ENCODE assay signal across 8 cellular contexts in the genomic region with DNA sequence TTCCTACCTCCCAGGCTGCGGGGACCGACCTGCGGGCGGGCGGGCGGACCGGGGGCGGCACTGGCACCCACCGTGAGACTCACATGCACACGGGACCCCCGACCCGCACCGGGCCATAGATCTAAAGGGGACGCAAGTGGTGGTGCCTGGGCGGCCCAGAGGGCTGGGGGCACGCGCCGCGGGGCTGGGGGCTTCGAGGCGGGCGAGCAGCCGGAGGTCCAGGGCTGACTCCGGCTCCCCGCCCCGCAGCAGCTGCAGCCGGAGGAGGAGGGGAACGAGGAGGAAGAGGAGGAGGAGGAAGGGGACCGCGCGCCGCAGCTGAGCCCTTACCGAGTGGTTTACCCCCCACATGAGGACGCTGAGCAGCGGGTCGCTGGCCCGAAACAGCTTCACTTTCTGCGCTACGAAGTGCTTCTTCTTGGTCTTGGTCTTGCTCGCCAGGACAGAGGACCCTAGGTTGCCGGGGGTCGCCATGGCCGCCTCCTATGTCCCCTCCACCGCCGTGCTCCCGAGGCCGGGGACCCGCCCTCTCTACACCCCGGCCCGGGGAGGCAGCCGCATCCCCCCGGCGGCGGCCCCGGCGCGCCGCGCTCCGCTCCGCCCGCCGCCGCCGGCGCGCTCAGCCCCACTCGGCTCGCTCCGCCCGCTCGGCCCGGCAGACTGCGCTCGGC. TPM values are rescaled to one million over a fixed set of nuclear protein-coding genes. Genes with fewer than 3 reads are reported as not detected.
DNase-seq lines count a peak whose midpoint lies in the region; ATAC-seq and TF ChIP-seq lines count a peak whose summit lies in the region.

No MANE protein-coding gene starts in this region.

- POLR2A ChIA-PET in CD8-positive, alpha-beta memory T cell (lab: Charles Lee), result interaction anchor here (0.6 to 1.9 kb wide), 17 partner anchors 10 to 141 kb away, joined by 3 to 10 read pairs (median 4); no protein-coding TSS in a partner anchor
- POLR2A ChIA-PET in naive thymus-derived CD8-positive, alpha-beta T cell (lab: Charles Lee), result interaction anchor here (0.6 to 5.9 kb wide), 28 partner anchors 10 to 277 kb away, joined by 3 to 67 read pairs (median 4); no protein-coding TSS in a partner anchor

- TF ChIP-seq CTCF in KMS-11 (conservative IDR thresholded peaks at IDR 0.05; ENCODE audit: low read depth, low read length) (no peak), epithelial cell of esophagus (IDR thresholded peaks at IDR 0.05; ENCODE audit: insufficient read depth, low read depth, low read length, missing control alignments) (no peak), upper lobe of left lung (IDR thresholded peaks at IDR 0.05) (no peak)

- DNase-seq in CD8-positive, alpha-beta memory T cell, result peak in 3 of 5 donors; percentile 12 to 62 (median 22)
- peak; percentile 10 to 21 for DNase-seq in activated CD4-positive, alpha-beta T cell treated with anti-CD3 and anti-CD28 coated beads for 24 hours (ENCODE audit: low read depth in 2 of 2)
- DNase-seq in epithelial cell of esophagus (ENCODE audit: low read depth), result no peak
- peak in 7 of 10 donors; percentile 12 to 69 (median 36) for DNase-seq in naive thymus-derived CD8-positive, alpha-beta T cell
- peak; percentile 51 to 90 for DNase-seq in upper lobe of left lung
- DNase-seq in NCI-H524 (lab: John Stamatoyannopoulos, UW), result no peak

- H3K9ac ChIP-seq in KMS-11, result peak overlapping the region; percentile 71

- H3K79me2 ChIP-seq in KMS-11 (ENCODE audit: insufficient read depth, low read depth), result peaks cover 51% of the 10 kb centered on the region

- 0 to 2% methylated on average over 11 to 21 of the region's 75 CpGs for WGBS in upper lobe of left lung, 2 donors

- no peak for TF ChIP-seq EP300 in upper lobe of left lung (IDR thresholded peaks at IDR 0.05)

- H3K36me3 Mint-ChIP-seq in CD8-positive, alpha-beta memory T cell, result peaks cover 0 to 21% (median 2%) of the 10 kb centered on the region in 3 donors
- H3K36me3 Mint-ChIP-seq in naive thymus-derived CD8-positive, alpha-beta T cell, result peaks cover 0 to 4% (median 0%) of the 10 kb centered on the region in 3 donors

- H3K4me1 ChIP-seq in CD8-positive, alpha-beta memory T cell (ENCODE audit: insufficient read depth, low read length), result peaks cover 27% of the 10 kb centered on the region
- H3K4me1 ChIP-seq in KMS-11 (ENCODE audit: low read depth, poor library complexity, severe bottlenecking) (peaks cover 39% of the 10 kb centered on the region), upper lobe of left lung (peaks cover 13 to 38% (median 30%) of the 10 kb centered on the region in 4 donors)

- peak overlapping the region; percentile 87 to 98 (median 95) for H3K4me3 Mint-ChIP-seq in CD8-positive, alpha-beta memory T cell
- peak overlapping the region; percentile 73 to 96 (median 84) for H3K4me3 Mint-ChIP-seq in naive thymus-derived CD8-positive, alpha-beta T cell

- peak overlapping the region; percentile 69 to 88 (median 79) for H3K27ac Mint-ChIP-seq in CD8-positive, alpha-beta memory T cell
- peak overlapping the region; percentile 69 to 96 (median 88) for H3K27ac Mint-ChIP-seq in naive thymus-derived CD8-positive, alpha-beta T cell

- peaks cover 33% of the 10 kb centered on the region for H4K20me1 ChIP-seq in KMS-11 (ENCODE audit: insufficient read depth)

- H3K27me3 Mint-ChIP-seq in CD8-positive, alpha-beta memory T cell, result peaks cover 0 to 4% of the 10 kb centered on the region in 2 donors
- H3K27me3 Mint-ChIP-seq in naive thymus-derived CD8-positive, alpha-beta T cell, result no peaks in the 10 kb centered on the region

- H3K4me1 Mint-ChIP-seq in CD8-positive, alpha-beta memory T cell, result peaks cover 37 to 41% (median 40%) of the 10 kb centered on the region in 3 donors
- H3K4me1 Mint-ChIP-seq in naive thymus-derived CD8-positive, alpha-beta T cell, result peaks cover 24 to 50% (median 37%) of the 10 kb centered on the region in 4 donors

- peak overlapping the region; percentile 6 for H3K4me2 ChIP-seq in KMS-11

- peak overlapping the region; percentile 67 for H2AFZ ChIP-seq in KMS-11 (ENCODE audit: low read depth)

- no peak for TF ChIP-seq POLR2A in upper lobe of left lung (IDR thresholded peaks at IDR 0.05)

- no peaks in the 10 kb centered on the region for H3K9me3 ChIP-seq in CD8-positive, alpha-beta memory T cell (ENCODE audit: low read length)
- H3K9me3 ChIP-seq in upper lobe of left lung, result no peaks in the 10 kb centered on the region

- H3K27me3 ChIP-seq in CD8-positive, alpha-beta memory T cell (ENCODE audit: insufficient read depth, low read length, poor library complexity, severe bottlenecking), result no peaks in the 10 kb centered on the region
- H3K27me3 ChIP-seq in KMS-11 (ENCODE audit: insufficient read depth, low read depth) (no peaks in the 10 kb centered on the region), upper lobe of left lung (no peaks in the 10 kb centered on the region)

- peak overlapping the region; percentile 88 for H3K27ac ChIP-seq in CD8-positive, alpha-beta memory T cell (ENCODE audit: low read depth, low read length)
- H3K27ac ChIP-seq in KMS-11 (peak overlapping the region; percentile 56), upper lobe of left lung (peak overlapping the region; percentile 90 to 96 (median 91))

- H3K4me3 ChIP-seq in CD8-positive, alpha-beta memory T cell (ENCODE audit: low read length), result peak overlapping the region; percentile 91
- H3K4me3 ChIP-seq in KMS-11 (IDR thresholded peaks at IDR 0.05; ENCODE audit: insufficient read depth, low read depth, low read length) (no peak overlapping the region), epithelial cell of esophagus (ENCODE audit: low read length) (peak overlapping the region; percentile 84), upper lobe of left lung (peak overlapping the region; percentile 67 to 98 (median 94))

- H3K36me3 ChIP-seq in CD8-positive, alpha-beta memory T cell (ENCODE audit: insufficient read depth, low read length), result no peaks in the 10 kb centered on the region
- H3K36me3 ChIP-seq in KMS-11 (ENCODE audit: insufficient read depth) (no peaks in the 10 kb centered on the region), upper lobe of left lung (no peaks in the 10 kb centered on the region)

- ATAC-seq in GM21619 (IDR thresholded peaks at IDR 0.05; ENCODE audit: unreplicated experiment) (peak; percentile 25), upper lobe of left lung (ENCODE audit: low FRiP score in 2 of 2) (peak in 1 of 2 donors; percentile 44)
- peak; percentile 29 to 48 for ATAC-seq in naive thymus-derived CD8-positive, alpha-beta T cell

- H3K9me3 Mint-ChIP-seq in CD8-positive, alpha-beta memory T cell, result no peaks in the 10 kb centered on the region
- H3K9me3 Mint-ChIP-seq in naive thymus-derived CD8-positive, alpha-beta T cell, result no peaks in the 10 kb centered on the region

- CTCF ChIA-PET in CD8-positive, alpha-beta memory T cell (lab: Charles Lee), result interaction anchor here (1.1 to 2.4 kb wide), 9 partner anchors 13 to 140 kb away, joined by 3 to 9 read pairs (median 5); no protein-coding TSS in a partner anchor

RNA-seq across cellular contexts. Expression of gene PIP4K2A, which starts 0.4 kb away (rescaled TPM):
- 100 to 1,000 TPM; 116 to 130 TPM for total RNA-seq in CD8-positive, alpha-beta memory T cell
- polyA plus RNA-seq in CD8-positive, alpha-beta memory T cell, result 120 TPM
- total RNA-seq in naive thymus-derived CD8-positive, alpha-beta T cell, result 100 to 1,000 TPM; 152 to 169 TPM
- polyA plus RNA-seq in naive thymus-derived CD8-positive, alpha-beta T cell, result 10 to 100 TPM; 54.3 to 77.5 (median 59.9) TPM
- total RNA-seq in upper lobe of left lung, result 10 to 100 TPM; 20.5 to 70.2 (median 34.4) TPM

Comparison
In these comparisons a context has a peak if more than half of its experiments do, and no peak if none do; other contexts are left out.
1. DNase-seq: peak in CD8-positive, alpha-beta memory T cell (3 of 5), activated CD4-positive, alpha-beta T cell treated with anti-CD3 and anti-CD28 coated beads for 24 hours (2 of 2), naive thymus-derived CD8-positive, alpha-beta T cell (7 of 10) and upper lobe of left lung (2 of 2); none in epithelial cell of esophagus (single experiment) and NCI-H524 (0 of 2).
2. Peak in every context shown above with its lines, with median percentiles within 50 percentile points of each other: H3K27ac ChIP-seq.